ENCODE assay signal across 8 cellular contexts in genomic region chr1:180631197-180631765, GRCh38. TPM values are rescaled to one million over a fixed set of nuclear protein-coding genes. Genes with fewer than 3 reads are reported as not detected.
DNase-seq lines count a peak whose midpoint lies in the region; ATAC-seq and TF ChIP-seq lines count a peak whose summit lies in the region.

No MANE protein-coding gene starts in this region.

- no peaks in the 10 kb centered on the region for H3K27me3 ChIP-seq in BLaER1 treated with 17β-estradiol and CSF1 and Interleukin-3, amounts not matched to agents 10 nM and 100 nM
- no peaks in the 10 kb centered on the region for H3K27me3 ChIP-seq in H7 (ENCODE audit: control insufficient read depth, insufficient read depth, low read length)

- H3K4me1 ChIP-seq in BLaER1 treated with 17β-estradiol and CSF1 and Interleukin-3, amounts not matched to agents 10 nM and 100 nM: peaks cover 27 to 41% (median 35%) of the 10 kb centered on the region in 10 experiments

- H3K9ac ChIP-seq in BLaER1 treated with 17β-estradiol and CSF1 and Interleukin-3, amounts not matched to agents 10 nM and 100 nM: peak overlapping the region in 1 of 11 experiments; percentile 7; a peak in 1 of 22 replicates

- H4K20me1 ChIP-seq in BLaER1 treated with 17β-estradiol and CSF1 and Interleukin-3, amounts not matched to agents 10 nM and 100 nM: peaks cover 0 to 37% (median 21%) of the 10 kb centered on the region in 11 experiments; a peak in 11 of 22 replicates

- peak overlapping the region; percentile 34 for H3K27ac Mint-ChIP-seq in activated naive CD8-positive, alpha-beta T cell treated with anti-CD3 and anti-CD28 coated beads for 36 hours
- peak overlapping the region in 4 of 6 donors; percentile 82 to 97 (median 91) for H3K27ac Mint-ChIP-seq in naive B cell

- no peaks in the 10 kb centered on the region; a peak in 1 of 22 replicates for H3K36me3 ChIP-seq in BLaER1 treated with 17β-estradiol and CSF1 and Interleukin-3, amounts not matched to agents 10 nM and 100 nM
- H3K36me3 ChIP-seq in H7 (replicated peaks; ENCODE audit: control insufficient read depth, insufficient read depth, low read length): no peaks in the 10 kb centered on the region

- H3K4me1 Mint-ChIP-seq in activated naive CD8-positive, alpha-beta T cell treated with anti-CD3 and anti-CD28 coated beads for 36 hours: peaks cover 3% of the 10 kb centered on the region
- H3K4me1 Mint-ChIP-seq in naive B cell: peaks cover 0 to 18% (median 3%) of the 10 kb centered on the region in 3 donors

- no peak for ATAC-seq in naive B cell (ENCODE audit: low read depth in 2 of 2)

- peak overlapping the region in 3 of 11 experiments; percentile 7 to 29 (median 12); a peak in 4 of 22 replicates for H3K27ac ChIP-seq in BLaER1 treated with 17β-estradiol and CSF1 and Interleukin-3, amounts not matched to agents 10 nM and 100 nM

- no peaks in the 10 kb centered on the region for H3K36me3 Mint-ChIP-seq in activated naive CD8-positive, alpha-beta T cell treated with anti-CD3 and anti-CD28 coated beads for 36 hours
- H3K36me3 Mint-ChIP-seq in naive B cell: peaks cover 0 to 6% of the 10 kb centered on the region in 2 donors

- H3K4me3 ChIP-seq in BLaER1 treated with 17β-estradiol and CSF1 and Interleukin-3, amounts not matched to agents 10 nM and 100 nM: no peak overlapping the region; a peak in 2 of 20 replicates
- H3K4me3 ChIP-seq in H7 (ENCODE audit: insufficient read depth, low read depth, low read length): no peak overlapping the region

- no peaks in the 10 kb centered on the region for H3K27me3 Mint-ChIP-seq in activated naive CD8-positive, alpha-beta T cell treated with anti-CD3 and anti-CD28 coated beads for 36 hours
- peaks cover 7 to 12% (median 8%) of the 10 kb centered on the region in 3 donors for H3K27me3 Mint-ChIP-seq in naive B cell

- no peak for TF ChIP-seq CTCF in GM20000 (IDR thresholded peaks at IDR 0.05; ENCODE audit: extremely low read depth, missing control alignments)

- peak overlapping the region; percentile 17 to 76 (median 60) for H3K4me2 ChIP-seq in BLaER1 treated with 17β-estradiol and CSF1 and Interleukin-3, amounts not matched to agents 10 nM and 100 nM

- no peaks in the 10 kb centered on the region; a peak in 1 of 22 replicates for H3K9me3 ChIP-seq in BLaER1 treated with 17β-estradiol and CSF1 and Interleukin-3, amounts not matched to agents 10 nM and 100 nM (replicated peaks in 1 of 11)

- H3K9me3 Mint-ChIP-seq in activated naive CD8-positive, alpha-beta T cell treated with anti-CD3 and anti-CD28 coated beads for 36 hours: no peaks in the 10 kb centered on the region
- H3K9me3 Mint-ChIP-seq in naive B cell: no peaks in the 10 kb centered on the region

- peak; percentile 13 for DNase-seq in GM20000 (ENCODE audit: low spot score)
- no peak for DNase-seq in activated naive CD8-positive, alpha-beta T cell treated with anti-CD3 and anti-CD28 coated beads for 36 hours
- DNase-seq in naive B cell: no peak
- DNase-seq in dermis blood vessel endothelial cell: no peak
- DNase-seq in NCI-H1930 (lab: John Stamatoyannopoulos, UW): no peak
- DNase-seq in H7: no peak
- DNase-seq in activated CD8-positive, alpha-beta memory T cell treated with anti-CD3 and anti-CD28 coated beads for 24 hours: no peak

- no peak overlapping the region for H3K4me3 Mint-ChIP-seq in activated naive CD8-positive, alpha-beta T cell treated with anti-CD3 and anti-CD28 coated beads for 36 hours
- peak overlapping the region in 5 of 8 donors; percentile 11 to 90 (median 35) for H3K4me3 Mint-ChIP-seq in naive B cell

RNA-seq across cellular contexts. Expression of gene XPR1, which starts 0.5 kb away (rescaled TPM):
- 10 to 100 TPM; 15.0 to 20.0 TPM for total RNA-seq in activated naive CD8-positive, alpha-beta T cell treated with anti-CD3 and anti-CD28 coated beads for 36 hours
- 1 to 10 TPM; 2.3 to 6.0 (median 4.9) TPM for polyA plus RNA-seq in naive B cell (ENCODE audit: low read depth in 6 of 6)
- total RNA-seq in dermis blood vessel endothelial cell: 26.0 and 34.9 TPM in 2 replicates
- total RNA-seq in H7 (2014; rRNA removed; shearing (Covaris generic)): 45.6 and 62.7 TPM in 2 replicates
